Comparison of ENCODE assay signal across 8 cellular contexts in genomic region chr6:28490191-28490890, GRCh38. TPM values are rescaled to one million over a fixed set of nuclear protein-coding genes. Genes with fewer than 3 reads are reported as not detected.
DNase-seq lines count a peak whose midpoint lies in the region; ATAC-seq and TF ChIP-seq lines count a peak whose summit lies in the region.

No MANE protein-coding gene starts in this region.

- peak overlapping the region in 1 of 4 donors; percentile 37 for H3K27ac ChIP-seq in gastrocnemius medialis

- H3K9me3 Mint-ChIP-seq in HFFc6, result no peaks in the 10 kb centered on the region

- H3K27ac Mint-ChIP-seq in HFFc6, result peak overlapping the region; percentile 82

- H3K4me1 ChIP-seq in BE2C (no peaks in the 10 kb centered on the region), mononuclear cell (ENCODE audit: insufficient read depth, low read length) (peaks cover 4% of the 10 kb centered on the region), gastrocnemius medialis (no peaks in the 10 kb centered on the region)

- peak overlapping the region; percentile 80 for H3K4me3 ChIP-seq in BE2C (ENCODE audit: low read depth, low read length)
- H3K4me3 ChIP-seq in astrocyte of the cerebellum (ENCODE audit: low read depth, low read length), result peak overlapping the region; percentile 54
- H3K4me3 ChIP-seq in mononuclear cell (ENCODE audit: low read length), result peak overlapping the region; percentile 15
- H3K4me3 ChIP-seq in gastrocnemius medialis, result peak overlapping the region in 2 of 4 donors; percentile 20 to 34

- H3K27me3 Mint-ChIP-seq in HFFc6 (ENCODE audit: insufficient read depth), result peaks cover 2% of the 10 kb centered on the region; the same call in 1 of the 2 replicates

- H3K36me3 ChIP-seq in BE2C (no peaks in the 10 kb centered on the region), gastrocnemius medialis (no peaks in the 10 kb centered on the region)

- DNase-seq in BE2C (no peak), HFFc6 (peak; percentile 37), astrocyte of the cerebellum (ENCODE audit: low read depth) (no peak), NCI-H2081 treated with DMSO at 0.1 percent for 48 hours (lab: John Stamatoyannopoulos, UW) (no peak), gastrocnemius medialis (no peak), NCI-H2029 treated with DMSO at 0.1 percent for 48 hours (lab: John Stamatoyannopoulos, UW) (no peak)

- no peaks in the 10 kb centered on the region for H3K36me3 Mint-ChIP-seq in HFFc6 (ENCODE audit: low read depth)

- no peak for TF ChIP-seq POLR2A in gastrocnemius medialis (IDR thresholded peaks at IDR 0.05)

- peak overlapping the region; percentile 92 for H3K4me3 Mint-ChIP-seq in HFFc6

- H3K4me1 Mint-ChIP-seq in HFFc6 (ENCODE audit: low read depth), result peaks cover 18% of the 10 kb centered on the region

- ATAC-seq in HG02678 (IDR thresholded peaks at IDR 0.05; ENCODE audit: unreplicated experiment) (no peak), gastrocnemius medialis (no peak)

- in situ Hi-C loops in astrocyte of the cerebellum (cut with HindIII; ENCODE audit: low sequenced_read_pairs), result no loop called here
- in situ Hi-C loops in gastrocnemius medialis (cut with MboI; ENCODE audit: low sequenced_read_pairs in 4 of 4), result no loop called here

- H3K27me3 ChIP-seq in BE2C (no peaks in the 10 kb centered on the region), mononuclear cell (ENCODE audit: insufficient read depth, low read length) (peaks cover 58% of the 10 kb centered on the region), gastrocnemius medialis (peaks cover 7 to 25% (median 18%) of the 10 kb centered on the region in 3 donors)

- intact Hi-C loops in gastrocnemius medialis (cut with DNase I; ENCODE audit: low total_unique reads), result no loop called here

- H3K9me3 ChIP-seq in BE2C, result no peaks in the 10 kb centered on the region
- no peaks in the 10 kb centered on the region for H3K9me3 ChIP-seq in mononuclear cell (ENCODE audit: low read depth, low read length)
- H3K9me3 ChIP-seq in gastrocnemius medialis, result no peaks in the 10 kb centered on the region

- TF ChIP-seq CTCF in BE2C (IDR thresholded peaks at IDR 0.05; ENCODE audit: low read depth, low read length), result no peak
- no peak for TF ChIP-seq CTCF in HFFc6 (IDR thresholded peaks at IDR 0.05)
- TF ChIP-seq CTCF in astrocyte of the cerebellum (IDR thresholded peaks at IDR 0.05; ENCODE audit: low read depth, low read length, missing control alignments), result no peak
- no peak for TF ChIP-seq CTCF in gastrocnemius medialis (IDR thresholded peaks at IDR 0.05 in 4 of 5, conservative IDR thresholded peaks at IDR 0.05 in 1 of 5)

RNA-seq across cellular contexts. Expression of gene GPX6, which starts 25.3 kb away (rescaled TPM):
- not detected for polyA plus RNA-seq in BE2C (2012; ENCODE audit: insufficient read depth, insufficient read length, low read depth)
- total RNA-seq in HFFc6 (2021; fragmentation: NEBNext Ultra II Directional; extraction: Animal tissue kit (Norgen Biotek cat#: 25700)), result not detected
- not detected for total RNA-seq in mononuclear cell
- total RNA-seq in gastrocnemius medialis, result not detected

RNA-seq across cellular contexts. Expression of gene GPX5, which starts 35.3 kb away (rescaled TPM):
- polyA plus RNA-seq in BE2C (2012; ENCODE audit: insufficient read depth, insufficient read length, low read depth), result not detected
- not detected for total RNA-seq in HFFc6 (2021; fragmentation: NEBNext Ultra II Directional; extraction: Animal tissue kit (Norgen Biotek cat#: 25700))
- total RNA-seq in mononuclear cell, result not detected
- total RNA-seq in gastrocnemius medialis, result not detected

RNA-seq across cellular contexts. Expression of gene ZSCAN23, which starts 47.0 kb away (rescaled TPM):
- polyA plus RNA-seq in BE2C (2012; ENCODE audit: insufficient read depth, insufficient read length, low read depth), result 3.9 TPM
- 1 to 10 TPM in 4 of 6 experiments, under 1 TPM in 2; 0.48 to 1.5 (median 1.0) TPM for total RNA-seq in HFFc6 (2021; fragmentation: NEBNext Ultra II Directional; extraction: Animal tissue kit (Norgen Biotek cat#: 25700))
- total RNA-seq in mononuclear cell, result 0.73 TPM
- total RNA-seq in gastrocnemius medialis, result under 1 TPM in 2 of 4 donors, not detected in 2; 0.25 to 0.62 TPM
